ENCODE assay signal across 8 cellular contexts in the genomic region with DNA sequence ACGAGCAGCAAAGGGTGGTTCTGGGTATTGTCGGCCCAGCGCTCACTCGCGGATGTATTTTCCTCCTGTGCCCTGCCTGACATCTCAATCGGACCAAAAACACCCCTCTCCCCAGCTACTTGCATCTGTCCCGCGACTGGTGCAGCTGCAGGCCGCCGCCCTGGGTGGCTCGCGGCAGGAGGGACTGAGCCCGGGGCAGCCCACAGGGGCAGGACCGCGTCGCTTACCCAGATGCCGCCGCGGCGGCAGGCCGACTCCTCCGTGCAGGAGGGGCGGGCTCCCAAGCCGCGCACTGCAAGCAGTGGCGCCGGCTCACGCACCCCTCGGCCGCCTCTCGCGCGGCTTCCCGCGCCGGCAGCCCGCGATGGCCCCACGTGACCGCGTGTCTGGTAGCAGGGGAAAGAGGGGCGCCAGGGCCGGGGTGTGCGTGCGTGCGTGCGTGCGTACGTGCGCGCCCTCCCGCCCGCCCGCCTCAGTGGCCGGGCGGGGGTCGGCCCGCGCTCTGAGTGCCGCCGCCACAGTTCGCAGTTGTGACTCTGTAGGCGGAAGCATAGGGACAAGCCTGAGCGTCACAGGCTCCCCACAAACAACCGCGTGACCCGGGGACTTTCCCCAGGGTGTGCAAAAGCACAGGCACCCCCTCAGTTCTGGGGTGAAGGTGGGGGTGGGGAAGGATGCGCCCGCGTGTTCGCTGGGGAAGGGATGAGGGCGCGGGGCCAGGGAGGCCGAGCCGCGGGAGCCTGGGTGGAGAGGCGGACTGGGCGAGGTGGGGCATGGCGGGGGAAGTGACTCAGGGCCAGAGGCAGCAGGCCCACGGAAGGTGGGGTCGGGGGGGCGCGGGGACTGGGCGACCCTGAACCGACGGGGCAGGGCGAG. TPM values are rescaled to one million over a fixed set of nuclear protein-coding genes. Genes with fewer than 3 reads are reported as not detected.
DNase-seq lines count a peak whose midpoint lies in the region; ATAC-seq and TF ChIP-seq lines count a peak whose summit lies in the region.

A gene with protein sequence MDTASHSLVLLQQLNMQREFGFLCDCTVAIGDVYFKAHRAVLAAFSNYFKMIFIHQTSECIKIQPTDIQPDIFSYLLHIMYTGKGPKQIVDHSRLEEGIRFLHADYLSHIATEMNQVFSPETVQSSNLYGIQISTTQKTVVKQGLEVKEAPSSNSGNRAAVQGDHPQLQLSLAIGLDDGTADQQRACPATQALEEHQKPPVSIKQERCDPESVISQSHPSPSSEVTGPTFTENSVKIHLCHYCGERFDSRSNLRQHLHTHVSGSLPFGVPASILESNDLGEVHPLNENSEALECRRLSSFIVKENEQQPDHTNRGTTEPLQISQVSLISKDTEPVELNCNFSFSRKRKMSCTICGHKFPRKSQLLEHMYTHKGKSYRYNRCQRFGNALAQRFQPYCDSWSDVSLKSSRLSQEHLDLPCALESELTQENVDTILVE (minus strand): TSS at position 405 of the 876 bp plus-strand sequence. CDS start 13,305 bp downstream, outside the sequence.

- H3K9me3 ChIP-seq in SU-DHL-6 (ENCODE audit: insufficient read depth, low read length) (no peaks in the 10 kb centered on the region), cardiac muscle cell (ENCODE audit: low read depth) (no peaks in the 10 kb centered on the region), parathyroid adenoma (ENCODE audit: control insufficient read depth, low read length) (no peaks in the 10 kb centered on the region), tibial artery (no peaks in the 10 kb centered on the region)

- H3K27me3 Mint-ChIP-seq in activated naive CD8-positive, alpha-beta T cell treated with anti-CD3 and anti-CD28 coated beads, Interleukin-2, amount 10 ng/mL, durations not matched to agents 7 days and 5 days = no peaks in the 10 kb centered on the region

- peaks cover 3% of the 10 kb centered on the region; the same call in 1 of the 2 replicates for H4K20me1 ChIP-seq in SU-DHL-6 (ENCODE audit: low read depth, low read length)

- peak; percentile 68 for ATAC-seq in HG02642 (IDR thresholded peaks at IDR 0.05; ENCODE audit: poor library complexity, unreplicated experiment)
- peak; percentile 71 for ATAC-seq in activated naive CD8-positive, alpha-beta T cell treated with anti-CD3 and anti-CD28 coated beads, Interleukin-2, amount 10 ng/mL, durations not matched to agents 7 days and 5 days (ENCODE audit: low read depth)

- H3K4me3 ChIP-seq in GM12864 (ENCODE audit: low read depth, low read length) = peak within 1 kb of the TSS; percentile 70
- peak within 1 kb of the TSS; percentile 85 for H3K4me3 ChIP-seq in SU-DHL-6 (ENCODE audit: insufficient read depth, low read length, poor library complexity, severe bottlenecking)
- H3K4me3 ChIP-seq in cardiac muscle cell = peak within 1 kb of the TSS; percentile 65
- peak within 1 kb of the TSS; percentile 89 for H3K4me3 ChIP-seq in parathyroid adenoma (ENCODE audit: low read depth, low read length)
- H3K4me3 ChIP-seq in tibial artery = peak within 1 kb of the TSS; percentile 68 to 92

- peak within 1 kb of the TSS; percentile 97 for H3K4me3 Mint-ChIP-seq in activated naive CD8-positive, alpha-beta T cell treated with anti-CD3 and anti-CD28 coated beads, Interleukin-2, amount 10 ng/mL, durations not matched to agents 7 days and 5 days

- H3K27me3 ChIP-seq in SU-DHL-6 (ENCODE audit: low read length) = no peaks in the 10 kb centered on the region
- no peaks in the 10 kb centered on the region for H3K27me3 ChIP-seq in cardiac muscle cell
- H3K27me3 ChIP-seq in parathyroid adenoma (ENCODE audit: control insufficient read depth, insufficient read depth, low read length) = no peaks in the 10 kb centered on the region
- H3K27me3 ChIP-seq in tibial artery = no peaks in the 10 kb centered on the region

- peaks cover 29% of the 10 kb centered on the region for H3K4me1 ChIP-seq in cardiac muscle cell (ENCODE audit: low read depth)
- H3K4me1 ChIP-seq in parathyroid adenoma = peaks cover 26% of the 10 kb centered on the region
- peaks cover 0 to 63% (median 39%) of the 10 kb centered on the region in 4 donors for H3K4me1 ChIP-seq in tibial artery

- peaks cover 57% of the 10 kb centered on the region for H3F3A ChIP-seq in SU-DHL-6 (ENCODE audit: insufficient read depth)

- peaks cover 86% of the 10 kb centered on the region for H3K79me2 ChIP-seq in SU-DHL-6 (ENCODE audit: insufficient read depth, low read length)
- peaks cover 28% of the 10 kb centered on the region for H3K79me2 ChIP-seq in parathyroid adenoma

- peak within 1 kb of the TSS; percentile 100 for H3K27ac Mint-ChIP-seq in activated naive CD8-positive, alpha-beta T cell treated with anti-CD3 and anti-CD28 coated beads, Interleukin-2, amount 10 ng/mL, durations not matched to agents 7 days and 5 days

- H3K4me2 ChIP-seq in SU-DHL-6 (ENCODE audit: low read depth, low read length, poor library complexity, severe bottlenecking) (peak within 1 kb of the TSS; percentile 76), parathyroid adenoma (ENCODE audit: low read length) (peak within 1 kb of the TSS; percentile 93)

- POLR2A ChIA-PET in activated naive CD8-positive, alpha-beta T cell treated with anti-CD3 and anti-CD28 coated beads, Interleukin-2, amount 10 ng/mL, durations not matched to agents 7 days and 5 days (lab: Charles Lee) = interaction anchor here (0.6 to 5.9 kb wide), 14 partner anchors 7 to 862 kb away, joined by 3 to 46 read pairs (median 4); partner anchors contain the start of genes HSPA2, MTHFD1 and WDR89

- H3K9me2 ChIP-seq in SU-DHL-6 (replicated peaks; ENCODE audit: insufficient read depth, low read length) = no peaks in the 10 kb centered on the region

- H3K27ac ChIP-seq in SU-DHL-6 (ENCODE audit: low read depth, low read length) (peak within 1 kb of the TSS; percentile 99), cardiac muscle cell (peak within 1 kb of the TSS; percentile 98), parathyroid adenoma (peak within 1 kb of the TSS; percentile 97), tibial artery (peak within 1 kb of the TSS; percentile 95 to 98)

- peaks cover 4% of the 10 kb centered on the region; the same call in 1 of the 2 replicates for H3K36me3 ChIP-seq in SU-DHL-6 (ENCODE audit: low read length)
- H3K36me3 ChIP-seq in cardiac muscle cell = no peaks in the 10 kb centered on the region
- H3K36me3 ChIP-seq in parathyroid adenoma (ENCODE audit: control insufficient read depth, insufficient read depth, low read length) = no peaks in the 10 kb centered on the region
- H3K36me3 ChIP-seq in tibial artery = peaks cover 0 to 4% (median 0%) of the 10 kb centered on the region in 3 donors

- H3K9me3 Mint-ChIP-seq in activated naive CD8-positive, alpha-beta T cell treated with anti-CD3 and anti-CD28 coated beads, Interleukin-2, amount 10 ng/mL, durations not matched to agents 7 days and 5 days = no peaks in the 10 kb centered on the region

- intact Hi-C loops in tibial artery (cut with DNase I; ENCODE audit: low total_unique reads) = loop anchor here (2.0 to 5.0 kb wide), 2 partner anchors 37 to 259 kb away; partner anchors contain the start of gene HSPA2

- no peak for TF ChIP-seq CTCF in GM12864 (IDR thresholded peaks at IDR 0.05; ENCODE audit: low read depth, low read length, missing control alignments)
- no peak for TF ChIP-seq CTCF in SU-DHL-6 (IDR thresholded peaks at IDR 0.05; ENCODE audit: insufficient read depth, low read length, poor library complexity, severe bottlenecking)
- no peak for TF ChIP-seq CTCF in cardiac muscle cell (IDR thresholded peaks at IDR 0.05; ENCODE audit: low read depth, low read length)
- no peak for TF ChIP-seq CTCF in parathyroid adenoma (IDR thresholded peaks at IDR 0.05)
- peak in 1 of 2 experiments; percentile 15 for TF ChIP-seq CTCF in tibial artery (IDR thresholded peaks at IDR 0.05)

- peaks cover 35% of the 10 kb centered on the region for H3K4me1 Mint-ChIP-seq in activated naive CD8-positive, alpha-beta T cell treated with anti-CD3 and anti-CD28 coated beads, Interleukin-2, amount 10 ng/mL, durations not matched to agents 7 days and 5 days

- H3K9ac ChIP-seq in SU-DHL-6 (ENCODE audit: low read length) (peak within 1 kb of the TSS; percentile 99), parathyroid adenoma (peak within 1 kb of the TSS; percentile 84)

- peaks cover 21% of the 10 kb centered on the region for H3K36me3 Mint-ChIP-seq in activated naive CD8-positive, alpha-beta T cell treated with anti-CD3 and anti-CD28 coated beads, Interleukin-2, amount 10 ng/mL, durations not matched to agents 7 days and 5 days

- DNase-seq in GM12864 (ENCODE audit: low read depth) = peak; percentile 89
- DNase-seq in NCI-H1105 (lab: John Stamatoyannopoulos, UW) = peak; percentile 90
- peak; percentile 96 for DNase-seq in activated naive CD8-positive, alpha-beta T cell treated with anti-CD3 and anti-CD28 coated beads, Interleukin-2, amount 10 ng/mL, durations not matched to agents 7 days and 5 days
- peak; percentile 95 to 96 for DNase-seq in cardiac muscle cell (ENCODE audit: low read depth in 1 of 2, low spot score in 1 of 2)
- DNase-seq in tibial artery = peak; percentile 88 to 95

- peak within 1 kb of the TSS; percentile 27 for H2AFZ ChIP-seq in SU-DHL-6 (ENCODE audit: low read depth, low read length, severe bottlenecking)
- peak within 1 kb of the TSS; percentile 99 for H2AFZ ChIP-seq in parathyroid adenoma

RNA-seq across cellular contexts. Expression of the gene that starts here (rescaled TPM):
- total RNA-seq in activated naive CD8-positive, alpha-beta T cell treated with anti-CD3 and anti-CD28 coated beads, Interleukin-2, amount 10 ng/mL, durations not matched to agents 7 days and 5 days = 10 to 100 TPM; 51.2 to 55.3 TPM
- 7.5 and 11.3 TPM in 2 replicates for total RNA-seq in cardiac muscle cell
- 13.3 and 20.9 TPM in 2 replicates for polyA plus RNA-seq in cardiac muscle cell

Comparison
In these comparisons a context has a peak if more than half of its experiments do, and no peak if none do; other contexts are left out.
1. Peak in every context shown above with its lines: DNase-seq, ATAC-seq, H3K4me3 ChIP-seq and H3K27ac ChIP-seq.